Comparison of ENCODE assay signal across 27 cellular contexts in the genomic region with DNA sequence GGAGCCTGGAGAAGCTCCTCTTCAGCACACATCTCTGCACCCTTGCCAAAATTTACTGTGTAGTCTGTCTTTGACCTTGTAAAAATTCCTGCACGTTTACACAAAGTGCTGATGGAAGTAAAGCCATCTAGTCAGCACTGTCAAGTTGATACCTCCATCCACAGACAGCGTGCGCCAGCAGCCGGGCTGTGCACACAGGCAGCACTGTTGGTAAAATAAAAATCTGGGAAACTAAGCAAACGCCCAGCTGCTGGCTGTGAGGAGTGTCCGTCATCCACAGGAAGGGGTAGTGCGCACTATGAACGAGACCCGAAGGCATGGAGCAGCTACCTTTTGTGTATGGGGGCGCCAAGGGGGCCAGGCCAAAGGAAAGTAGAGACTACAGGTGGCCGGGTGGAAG. TPM values are rescaled to one million over a fixed set of nuclear protein-coding genes. Genes with fewer than 3 reads are reported as not detected.
DNase-seq lines count a peak whose midpoint lies in the region; ATAC-seq and TF ChIP-seq lines count a peak whose summit lies in the region.
"Had no signal": no experiment of that assay in that cellular context is flagged by ENCODE, and none has a peak within 500 bp of the region (broad histone marks: within the 10 kb centered on the region; RNA-seq: fewer than 3 reads in every experiment).

No MANE protein-coding gene starts in this region.

- H3K9me3 ChIP-seq in heart right ventricle, result no peaks in the 10 kb centered on the region
- H3K9me3 ChIP-seq: BE2C, BLaER1 had no signal

- no peak for TF ChIP-seq POLR2A in GM18505 (IDR thresholded peaks at IDR 0.05; ENCODE audit: borderline replicate concordance, extremely low read depth, insufficient read depth, insufficient read length)

- H3K27ac ChIP-seq in heart right ventricle, result no peak overlapping the region
- H3K27ac ChIP-seq: BLaER1 had no signal

- no peaks in the 10 kb centered on the region for H3K36me3 Mint-ChIP-seq in neural crest cell (ENCODE audit: low read depth)

- no peaks in the 10 kb centered on the region for H3K9me3 Mint-ChIP-seq in neural crest cell
- H3K9me3 Mint-ChIP-seq: CD4-positive, alpha-beta memory T cell; CD4-positive, CD25-positive, alpha-beta regulatory T cell; CD8-positive, alpha-beta memory T cell had no signal

- H3K27me3 Mint-ChIP-seq in neural crest cell (ENCODE audit: low read depth), result no peaks in the 10 kb centered on the region
- H3K27me3 Mint-ChIP-seq: CD4-positive, alpha-beta memory T cell; CD4-positive, CD25-positive, alpha-beta regulatory T cell; CD8-positive, alpha-beta memory T cell had no signal

- H3K27ac Mint-ChIP-seq in neural crest cell (ENCODE audit: unreplicated experiment), result peak overlapping the region; percentile 81
- H3K27ac Mint-ChIP-seq: CD4-positive, CD25-positive, alpha-beta regulatory T cell; CD8-positive, alpha-beta memory T cell had no signal

- TF ChIP-seq CTCF in heart right ventricle (IDR thresholded peaks at IDR 0.05), result no peak
- TF ChIP-seq CTCF in neural crest cell (conservative IDR thresholded peaks at IDR 0.05), result no peak

- peaks cover 0 to 9% (median 0%) of the 10 kb centered on the region in 9 donors for H3K4me1 ChIP-seq in heart right ventricle
- H3K4me1 ChIP-seq: BE2C, BLaER1 had no signal

- H3K4me3 ChIP-seq in heart right ventricle, result no peak overlapping the region
- H3K4me3 ChIP-seq: BLaER1, GM12878 had no signal

- ATAC-seq in Right ventricle myocardium superior (ENCODE audit: poor library complexity), result no peak
- ATAC-seq in heart right ventricle, result no peak
- ATAC-seq in GM18505 (IDR thresholded peaks at IDR 0.05; ENCODE audit: unreplicated experiment), result no peak
- ATAC-seq: GM12878 had no signal

- WGBS in heart right ventricle, 2 donors, result 84 to 87% methylated on average over 11 of the region's 11 CpGs

- DNase-seq in Right ventricle myocardium superior (peak; percentile 31), heart right ventricle (no peak), neural crest cell (ENCODE audit: low read depth, low spot score) (no peak), SKM-1 (lab: John Stamatoyannopoulos, UW; ENCODE audit: unreplicated experiment) (no peak)
- DNase-seq: 8988T; ACHN; BE2C; C1 segment of cervical spinal cord; CD4-positive, alpha-beta memory T cell; CD4-positive, CD25-positive, alpha-beta regulatory T cell; CD8-positive, alpha-beta memory T cell; COR-L47; DMS 273 treated with DMSO at 0.1 percent for 48 hours; DMS153; DMS53; DMS79; DND-41; EL; GDM1 had no signal

- no peaks in the 10 kb centered on the region for H3K27me3 ChIP-seq in heart right ventricle
- H3K27me3 ChIP-seq: BE2C, BLaER1 had no signal

- H3K4me3 Mint-ChIP-seq in neural crest cell, result no peak overlapping the region
- H3K4me3 Mint-ChIP-seq: CD14-positive monocyte; CD4-positive, alpha-beta memory T cell; CD4-positive, CD25-positive, alpha-beta regulatory T cell; CD8-positive, alpha-beta memory T cell had no signal

- intact Hi-C loops in Right ventricle myocardium superior (cut with DNase I), result no loop called here
- intact Hi-C loops in heart right ventricle (cut with DNase I), result no loop called here

- H3K36me3 ChIP-seq in heart right ventricle, result peaks cover 0 to 81% (median 33%) of the 10 kb centered on the region in 9 donors
- H3K36me3 ChIP-seq: BE2C had no signal

- H3K4me1 Mint-ChIP-seq in neural crest cell, result no peaks in the 10 kb centered on the region
- H3K4me1 Mint-ChIP-seq: CD8-positive, alpha-beta memory T cell had no signal

RNA-seq across cellular contexts. Expression of gene SIGLEC11, which starts 17.4 kb away (rescaled TPM):
- total RNA-seq in Right ventricle myocardium superior (0.75 TPM), heart right ventricle (1 to 10 TPM in 1 of 10 donors, under 1 TPM in 8, not detected in 1; 0.11 to 1.1 (median 0.42) TPM), neural crest cell (not detected in 2 replicates)
- 1 to 10 TPM in 1 of 2 donors, under 1 TPM in 1; 0.20 to 1.7 TPM for polyA plus RNA-seq in heart right ventricle
- total RNA-seq: A673; CD4-positive, alpha-beta memory T cell; CD4-positive, CD25-positive, alpha-beta regulatory T cell; CD8-positive, alpha-beta memory T cell; Daoy; G401; GM12878 had no signal
- polyA plus RNA-seq: AG04450; CD4-positive, alpha-beta memory T cell; CD4-positive, CD25-positive, alpha-beta regulatory T cell; CD8-positive, alpha-beta memory T cell; GM12878 had no signal

RNA-seq across cellular contexts. Expression of gene VRK3, which starts 46.8 kb away (rescaled TPM):
- total RNA-seq in Right ventricle myocardium superior, result 22.2 TPM
- 10 to 100 TPM; 15.1 to 34.9 (median 24.8) TPM for total RNA-seq in heart right ventricle
- polyA plus RNA-seq in heart right ventricle, result 10 to 100 TPM; 16.3 to 23.0 TPM
- 43.4 TPM in 2 replicates for total RNA-seq in neural crest cell

RNA-seq across cellular contexts. Expression of gene ZNF473, which starts 47.5 kb away (rescaled TPM):
- 3.7 TPM for total RNA-seq in Right ventricle myocardium superior
- 1 to 10 TPM; 1.8 to 4.2 (median 3.3) TPM for total RNA-seq in heart right ventricle
- 1 to 10 TPM; 1.5 to 1.8 TPM for polyA plus RNA-seq in heart right ventricle
- 23.3 and 24.5 TPM in 2 replicates for total RNA-seq in neural crest cell

RNA-seq across cellular contexts. Expression of gene NUP62, which starts 49.0 kb away (rescaled TPM):
- 28.2 TPM for total RNA-seq in Right ventricle myocardium superior
- 10 to 100 TPM; 23.1 to 48.1 (median 32.7) TPM for total RNA-seq in heart right ventricle
- polyA plus RNA-seq in heart right ventricle, result 10 to 100 TPM; 13.2 to 19.7 TPM
- 127 and 141 TPM in 2 replicates for total RNA-seq in neural crest cell

RNA-seq across cellular contexts. Expression of gene ATF5, which starts 49.3 kb away (rescaled TPM):
- total RNA-seq in Right ventricle myocardium superior (7.2 TPM), heart right ventricle (10 to 100 TPM in 3 of 10 donors, 1 to 10 TPM in 7; 6.4 to 33.8 (median 9.7) TPM), neural crest cell (23.4 and 24.2 TPM in 2 replicates)
- polyA plus RNA-seq in heart right ventricle, result 10 to 100 TPM; 14.1 to 22.0 TPM
